Comparison of ENCODE assay signal across 9 cellular contexts in genomic region chrX:12973561-12974216, GRCh38. TPM values are rescaled to one million over a fixed set of nuclear protein-coding genes. Genes with fewer than 3 reads are reported as not detected.
A peak's percentile ranks its signal among the peaks of the same experiment; 100 is the strongest.
DNase-seq lines count a peak whose midpoint lies in the region; ATAC-seq and TF ChIP-seq lines count a peak whose summit lies in the region.
"Had no signal": no experiment of that assay in that cellular context is flagged by ENCODE, and none has a peak within 500 bp of the region (broad histone marks: within the 10 kb centered on the region; RNA-seq: fewer than 3 reads in every experiment).

No MANE protein-coding gene starts in this region.

- TF ChIP-seq CTCF in neural progenitor cell (IDR thresholded peaks at IDR 0.05): no peak

- peaks cover 38% of the 10 kb centered on the region for H3K4me1 ChIP-seq in HAP-1
- H3K4me1 ChIP-seq in neural progenitor cell: peaks cover 33% of the 10 kb centered on the region

- H3K36me3 Mint-ChIP-seq in neural progenitor cell: peaks cover 8% of the 10 kb centered on the region

- no peaks in the 10 kb centered on the region for H3K27me3 ChIP-seq in HAP-1 (ENCODE audit: low read depth)
- H3K27me3 ChIP-seq in neural progenitor cell: no peaks in the 10 kb centered on the region

- peaks cover 3% of the 10 kb centered on the region for H3K27me3 Mint-ChIP-seq in neural progenitor cell (ENCODE audit: insufficient read depth, low read depth)

- H3K9ac ChIP-seq in neural progenitor cell: no peak overlapping the region

- no peak overlapping the region; the same call in 1 of the 2 replicates for H3K4me3 ChIP-seq in HAP-1
- H3K4me3 ChIP-seq in neural progenitor cell: peak overlapping the region; percentile 97
- H3K4me3 ChIP-seq: SK-N-MC had no signal

- H3K79me2 ChIP-seq in neural progenitor cell (ENCODE audit: low read depth): peaks cover 47% of the 10 kb centered on the region

- no peak for ATAC-seq in HG02973 (IDR thresholded peaks at IDR 0.05; ENCODE audit: unreplicated experiment)
- ATAC-seq in HG03354 (IDR thresholded peaks at IDR 0.05; ENCODE audit: poor library complexity, severe bottlenecking, unreplicated experiment): no peak
- no peak for ATAC-seq in HG03175 (IDR thresholded peaks at IDR 0.05; ENCODE audit: unreplicated experiment)

- peaks cover 26% of the 10 kb centered on the region for H4K20me1 ChIP-seq in neural progenitor cell (ENCODE audit: low read depth)

- H3K36me3 ChIP-seq in HAP-1 (replicated peaks): peaks cover 21% of the 10 kb centered on the region
- H3K36me3 ChIP-seq in neural progenitor cell: peaks cover 3% of the 10 kb centered on the region

- H2AFZ ChIP-seq in neural progenitor cell (replicated peaks): no peak overlapping the region

- peak overlapping the region; percentile 95 for H3K27ac Mint-ChIP-seq in neural progenitor cell

- H3F3A ChIP-seq in neural progenitor cell (ENCODE audit: low read depth): peaks cover 45% of the 10 kb centered on the region

- peaks cover 6% of the 10 kb centered on the region for H3K9me3 Mint-ChIP-seq in neural progenitor cell

- H3K4me2 ChIP-seq in neural progenitor cell: peak overlapping the region; percentile 87

- DNase-seq in HAP-1 (ENCODE audit: low spot score in 2 of 2) (peak; percentile 49 to 70), SK-N-DZ (ENCODE audit: low spot score) (peak; percentile 1), neural progenitor cell (ENCODE audit: low spot score) (peak; percentile 5), COLO829 (ENCODE audit: low spot score) (no peak)

- H3K4me1 Mint-ChIP-seq in neural progenitor cell: peaks cover 40% of the 10 kb centered on the region

- H3K27ac ChIP-seq in cingulate gyrus (ENCODE audit: low read depth, low read length): peak overlapping the region; percentile 98
- no peak overlapping the region for H3K27ac ChIP-seq in neural progenitor cell
- H3K27ac ChIP-seq: SK-N-MC had no signal

- in situ Hi-C loops in HAP-1 (cut with MboI; ENCODE audit: low sequenced_read_pairs): loop anchor here (25.0 kb wide), 1 partner anchor 1064 kb away; the partner anchor contains the start of gene GEMIN8

- H3K4me3 Mint-ChIP-seq in neural progenitor cell: peak overlapping the region; percentile 97

- H3K9me3 ChIP-seq in HAP-1 (no peaks in the 10 kb centered on the region), neural progenitor cell (ENCODE audit: low read depth) (no peaks in the 10 kb centered on the region)

RNA-seq across cellular contexts. Expression of gene TMSB4X, which starts 1.2 kb away (rescaled TPM):
- polyA plus RNA-seq in SK-N-DZ (2014; cell fraction: cytosol; rRNA removed): 1,181 and 1,320 TPM in 2 replicates
- polyA plus RNA-seq in SK-N-DZ (2014; cell fraction: nucleus; rRNA removed): 393 and 471 TPM in 2 replicates
- total RNA-seq in neural progenitor cell (ENCODE audit: low replicate concordance): 2,407 and 3,462 TPM in 2 replicates
